In genomic region chr9:127559247-127559680, GRCh38 we compare ENCODE assay signal across 14 cellular contexts. TPM values are rescaled to one million over a fixed set of nuclear protein-coding genes. Genes with fewer than 3 reads are reported as not detected.
A peak's percentile ranks its signal among the peaks of the same experiment; 100 is the strongest.
DNase-seq lines count a peak whose midpoint lies in the region; ATAC-seq and TF ChIP-seq lines count a peak whose summit lies in the region.
"Had no signal": no experiment of that assay in that cellular context is flagged by ENCODE, and none has a peak within 500 bp of the region (broad histone marks: within the 10 kb centered on the region; RNA-seq: fewer than 3 reads in every experiment).

No MANE protein-coding gene starts in this region.

- peak overlapping the region; percentile 22; the same call in 1 of the 2 replicates for H2BK20ac ChIP-seq in IMR-90 (ENCODE audit: low read depth, low read length)

- ATAC-seq in IMR-90 (ENCODE audit: low read depth) (no peak), GM18861 (IDR thresholded peaks at IDR 0.05; ENCODE audit: unreplicated experiment) (no peak)

- H2BK12ac ChIP-seq in trophoblast cell (ENCODE audit: low read length): peak overlapping the region; percentile 75

- peak overlapping the region; percentile 94 for H2BK5ac ChIP-seq in IMR-90 (ENCODE audit: low read depth, low read length, poor library complexity, severe bottlenecking)
- H2BK5ac ChIP-seq in trophoblast cell (ENCODE audit: low read depth, low read length, poor library complexity): no peak overlapping the region

- H3K27me3 ChIP-seq in IMR-90 (ENCODE audit: control insufficient read depth, insufficient read depth, low read length): no peaks in the 10 kb centered on the region
- H3K27me3 ChIP-seq in esophagus (ENCODE audit: control insufficient read depth in 1 of 2, insufficient read depth in 2 of 2, low read length in 2 of 2): no peaks in the 10 kb centered on the region
- H3K27me3 ChIP-seq in trophoblast cell (ENCODE audit: insufficient read depth, low read length): no peaks in the 10 kb centered on the region
- H3K27me3 ChIP-seq in endodermal cell (ENCODE audit: control insufficient read depth, insufficient read depth, low read length, poor library complexity, severe bottlenecking): no peaks in the 10 kb centered on the region

- H3K23ac ChIP-seq in IMR-90 (ENCODE audit: low read depth, low read length) (peak overlapping the region; percentile 93), trophoblast cell (ENCODE audit: low read length) (no peak overlapping the region)

- H3K4me3 Mint-ChIP-seq in CD14-positive monocyte: no peak overlapping the region
- no peak overlapping the region for H3K4me3 Mint-ChIP-seq in endodermal cell

- H2BK120ac ChIP-seq in IMR-90 (ENCODE audit: low read depth, low read length): peak overlapping the region; percentile 79
- peak overlapping the region; percentile 4 for H2BK120ac ChIP-seq in trophoblast cell (ENCODE audit: insufficient read depth, low read length, poor library complexity)

- H3K14ac ChIP-seq in IMR-90 (replicated peaks; ENCODE audit: low read depth, low read length) (peak overlapping the region; percentile 88), trophoblast cell (ENCODE audit: low read length) (peak overlapping the region; percentile 52)

- peaks cover 47 to 63% of the 10 kb centered on the region in 2 donors for H3K36me3 Mint-ChIP-seq in CD14-positive monocyte
- peaks cover 8% of the 10 kb centered on the region for H3K36me3 Mint-ChIP-seq in endodermal cell (ENCODE audit: low read depth)
- H3K36me3 Mint-ChIP-seq: activated naive CD4-positive, alpha-beta T cell treated with anti-CD3 and anti-CD28 coated beads, Interleukin-2, amount 50 U/mL, for 24 hours had no signal

- no peak for TF ChIP-seq POLR2A in IMR-90 (IDR thresholded peaks at IDR 0.05; ENCODE audit: low read depth, low read length)

- H3K27ac ChIP-seq in IMR-90 (ENCODE audit: insufficient read depth, low read length) (peak overlapping the region; percentile 89), esophagus (ENCODE audit: low read depth in 2 of 2, low read length in 1 of 2) (peak overlapping the region; percentile 87 to 100), trophoblast cell (ENCODE audit: low read depth, low read length) (no peak overlapping the region), endodermal cell (ENCODE audit: low read depth, low read length) (no peak overlapping the region)
- H3K27ac ChIP-seq: HL-60 had no signal

- H4K91ac ChIP-seq in IMR-90 (ENCODE audit: insufficient read depth, low read depth, low read length): peak overlapping the region; percentile 77
- peak overlapping the region; percentile 79 for H4K91ac ChIP-seq in trophoblast cell (ENCODE audit: low read depth, low read length)

- H4K8ac ChIP-seq in IMR-90 (ENCODE audit: low read depth in 2 of 2, low read length in 2 of 2) (peak overlapping the region; percentile 9 to 91; a peak in 3 of 4 replicates), trophoblast cell (ENCODE audit: low read depth, low read length) (peak overlapping the region; percentile 25)

- H2AFZ ChIP-seq in IMR-90 (replicated peaks; ENCODE audit: low read length, poor library complexity) (peak overlapping the region; percentile 13), trophoblast cell (ENCODE audit: insufficient read depth, low read length, poor library complexity) (peak overlapping the region; percentile 3)

- H4K5ac ChIP-seq in IMR-90 (ENCODE audit: low read depth, low read length): peak overlapping the region; percentile 38

- DNase-seq in CD14-positive monocyte (ENCODE audit: low spot score) (no peak), IMR-90 (no peak), trophoblast cell (no peak), endodermal cell (no peak), hepatic stellate cell (ENCODE audit: low spot score) (no peak)
- no peak for DNase-seq in activated CD4-positive, CD25-positive, alpha-beta regulatory T cell treated with anti-CD3 and anti-CD28 coated beads, Interleukin-2, amount 50 U/mL, for 72 hours
- DNase-seq: cortex of kidney; occipital lobe; OCI-M1; stimulated activated naive CD4-positive, alpha-beta T cell treated with Interleukin-2 at 50 U/mL for 16 hours had no signal

- H3K4me1 ChIP-seq in IMR-90 (ENCODE audit: control insufficient read depth, insufficient read depth, low read length) (peaks cover 72% of the 10 kb centered on the region), esophagus (ENCODE audit: control insufficient read depth in 2 of 2, insufficient read depth in 2 of 2, low read length in 1 of 2) (peaks cover 27 to 65% of the 10 kb centered on the region in 2 donors), trophoblast cell (ENCODE audit: control insufficient read depth in 1 of 2, insufficient read depth in 2 of 2, low read length in 2 of 2) (peaks cover 73 to 81% of the 10 kb centered on the region in 2 experiments), endodermal cell (ENCODE audit: control insufficient read depth, insufficient read depth, low read length) (peaks cover 15% of the 10 kb centered on the region)

- H3K9me3 Mint-ChIP-seq in CD14-positive monocyte (peaks cover 0 to 2% (median 0%) of the 10 kb centered on the region in 7 donors), endodermal cell (no peaks in the 10 kb centered on the region)
- H3K9me3 Mint-ChIP-seq: activated naive CD4-positive, alpha-beta T cell treated with anti-CD3 and anti-CD28 coated beads, Interleukin-2, amount 50 U/mL, for 24 hours had no signal

- H3K9me3 ChIP-seq in IMR-90 (ENCODE audit: control insufficient read depth, insufficient read depth, low read length): no peaks in the 10 kb centered on the region
- no peaks in the 10 kb centered on the region for H3K9me3 ChIP-seq in esophagus (ENCODE audit: control insufficient read depth in 2 of 2, insufficient read depth in 1 of 2, low read depth in 1 of 2, low read length in 1 of 2)
- no peaks in the 10 kb centered on the region for H3K9me3 ChIP-seq in trophoblast cell (ENCODE audit: insufficient read depth, low read depth, low read length)
- H3K9me3 ChIP-seq in endodermal cell (ENCODE audit: control insufficient read depth, low read length): no peaks in the 10 kb centered on the region

- no peak for TF ChIP-seq CTCF in CD14-positive monocyte (IDR thresholded peaks at IDR 0.05)
- no peak for TF ChIP-seq CTCF in IMR-90 (conservative IDR thresholded peaks at IDR 0.05; ENCODE audit: low read depth, low read length)
- no peak for TF ChIP-seq CTCF in endodermal cell (conservative IDR thresholded peaks at IDR 0.05)

- 0 out of 3 replicates have a peak overlapping the region, but pooled peaks have one; percentile 8 for H2BK15ac ChIP-seq in IMR-90 (ENCODE audit: low read depth, low read length)

- peaks cover 6 to 76% of the 10 kb centered on the region in 2 experiments for H3K79me1 ChIP-seq in IMR-90 (ENCODE audit: low read depth in 1 of 2, low read length in 2 of 2)
- peaks cover 64% of the 10 kb centered on the region for H3K79me1 ChIP-seq in trophoblast cell (ENCODE audit: low read length)

- peaks cover 43% of the 10 kb centered on the region for H3K79me2 ChIP-seq in trophoblast cell (ENCODE audit: control insufficient read depth, insufficient read depth, low read length, poor library complexity)

- no TSS peak for BruUV-seq in IMR-90 (replicated peaks; lab: Mats Ljungman, UMichigan)

- H2AK9ac ChIP-seq in IMR-90 (replicated peaks; ENCODE audit: low read depth, low read length, poor library complexity): peak overlapping the region; percentile 81

- H3K9ac ChIP-seq in IMR-90 (ENCODE audit: low read depth, low read length) (peak overlapping the region; percentile 68), trophoblast cell (ENCODE audit: low read length) (no peak overlapping the region), endodermal cell (ENCODE audit: extremely low read depth, low read length, poor library complexity, severe bottlenecking) (no peak overlapping the region)

- H3K9me1 ChIP-seq in IMR-90 (ENCODE audit: insufficient read depth, low read length): peaks cover 37% of the 10 kb centered on the region

- H3K36me3 ChIP-seq in IMR-90 (ENCODE audit: control insufficient read depth, insufficient read depth, low read length) (peaks cover 41% of the 10 kb centered on the region), esophagus (ENCODE audit: control insufficient read depth in 2 of 2, insufficient read depth in 2 of 2, low read length in 1 of 2) (peaks cover 5 to 32% of the 10 kb centered on the region in 2 donors), trophoblast cell (ENCODE audit: control insufficient read depth in 1 of 2, insufficient read depth in 2 of 2, low read length in 2 of 2) (peaks cover 31 to 33% of the 10 kb centered on the region in 2 experiments), endodermal cell (ENCODE audit: control insufficient read depth, insufficient read depth, low read length) (no peaks in the 10 kb centered on the region)

- intact Hi-C loops in CD14-positive monocyte (cut with micrococcal nuclease): loop anchor here in 1 of 2 donors (5.0 kb wide), 1 partner anchor 37 kb away; no protein-coding TSS in a partner anchor
- intact Hi-C loops in IMR-90 (cut with micrococcal nuclease): no loop called here

- H3K27ac Mint-ChIP-seq in CD14-positive monocyte (peak overlapping the region in 4 of 7 donors; percentile 18 to 80 (median 34)), endodermal cell (no peak overlapping the region)

- no CpG with 5 or more reads among the region's 5 CpGs for WGBS in IMR-90 (ENCODE audit: extremely low coverage in 2 of 2, insufficient read length in 1 of 2), 2 experiments
- WGBS in esophagus, 2 donors: 68 to 75% methylated on average over 5 of the region's 5 CpGs
- WGBS in trophoblast cell (ENCODE audit: extremely low coverage, insufficient coverage, insufficient read length): no CpG with 5 or more reads among the region's 5 CpGs
- WGBS in endodermal cell (ENCODE audit: insufficient coverage in 1 of 2, insufficient read length in 1 of 2), 2 experiments: 89 to 94% methylated on average over 5 of the region's 5 CpGs

- no peak overlapping the region for H4K12ac ChIP-seq in trophoblast cell (ENCODE audit: low read depth, low read length)

- dilution Hi-C loops in IMR-90 (cut with HindIII; ENCODE audit: low sequenced_read_pairs, unreplicated experiment): no loop called here

- POLR2A ChIA-PET in IMR-90 (lab: Charles Lee; ENCODE audit: unreplicated experiment): no interaction called here

- CTCF ChIA-PET in IMR-90 (lab: Yijun Ruan, JAX): no interaction called here

- H3K4me1 Mint-ChIP-seq in CD14-positive monocyte (peaks cover 93% of the 10 kb centered on the region), endodermal cell (peaks cover 4% of the 10 kb centered on the region)

- no peak for TF ChIP-seq RAD21 in IMR-90 (IDR thresholded peaks at IDR 0.05; ENCODE audit: low read length)

- in situ Hi-C loops in IMR-90 (cut with MboI; ENCODE audit: low sequenced_read_pairs): no loop called here

- H3K4me2 ChIP-seq in IMR-90 (ENCODE audit: low read depth, low read length): peak overlapping the region; percentile 32; the same call in 1 of the 2 replicates
- no peak overlapping the region for H3K4me2 ChIP-seq in trophoblast cell (ENCODE audit: low read length)

- peaks cover 90% of the 10 kb centered on the region for H4K20me1 ChIP-seq in IMR-90 (ENCODE audit: insufficient read depth, low read length)

- H3K56ac ChIP-seq in IMR-90 (ENCODE audit: extremely low read depth, insufficient read depth, low read length): peak overlapping the region; percentile 11; the same call in 1 of the 2 replicates

- H3K18ac ChIP-seq in IMR-90 (ENCODE audit: low read depth, low read length) (peak overlapping the region; percentile 31), trophoblast cell (ENCODE audit: low read length) (peak overlapping the region; percentile 42)

- H3K27me3 Mint-ChIP-seq in CD14-positive monocyte (ENCODE audit: low read depth in 3 of 3) (peaks cover 2 to 4% (median 3%) of the 10 kb centered on the region in 3 donors), endodermal cell (ENCODE audit: insufficient read depth) (no peaks in the 10 kb centered on the region)
- H3K27me3 Mint-ChIP-seq: activated naive CD4-positive, alpha-beta T cell treated with anti-CD3 and anti-CD28 coated beads, Interleukin-2, amount 50 U/mL, for 24 hours had no signal

- H2AK5ac ChIP-seq in IMR-90 (ENCODE audit: low read depth, low read length): peak overlapping the region; percentile 91
- H2AK5ac ChIP-seq in trophoblast cell (ENCODE audit: low read length): peak overlapping the region; percentile 75

- H3K4ac ChIP-seq in IMR-90 (ENCODE audit: low read depth, low read length): peak overlapping the region; percentile 99
- peak overlapping the region; percentile 59 for H3K4ac ChIP-seq in trophoblast cell (ENCODE audit: low read depth, low read length)

- H3K4me3 ChIP-seq in IMR-90 (ENCODE audit: insufficient read depth, low read depth, low read length) (no peak overlapping the region), esophagus (ENCODE audit: low read depth in 1 of 2, low read length in 2 of 2) (peak overlapping the region; percentile 13 to 19), trophoblast cell (ENCODE audit: low read depth, low read length) (no peak overlapping the region), endodermal cell (ENCODE audit: low read length) (no peak overlapping the region)

RNA-seq across cellular contexts. Expression of gene STXBP1, which starts 52.8 kb away (rescaled TPM):
- polyA plus RNA-seq in CD14-positive monocyte: under 1 TPM in 1 of 2 donors, not detected in 1; 0.59 TPM
- total RNA-seq in IMR-90 (2012; rRNA removed): 15.8 and 18.9 TPM in 2 replicates
- 21.7 and 22.6 TPM in 2 replicates for polyA plus RNA-seq in IMR-90 (2012; rRNA removed)
- polyA plus RNA-seq in IMR-90 (2012; cell fraction: cytosol; rRNA removed): 17.5 and 24.5 TPM in 2 replicates
- 26.3 and 44.5 TPM in 2 replicates for polyA plus RNA-seq in IMR-90 (2012; cell fraction: nucleus; rRNA removed; ENCODE audit: low replicate concordance)
- 1 to 10 TPM; 4.7 to 7.1 TPM for polyA plus RNA-seq in esophagus
- polyA plus RNA-seq in trophoblast cell (2013): 79.8 and 92.5 TPM in 2 replicates
- 10 to 100 TPM; 27.8 to 46.8 TPM for total RNA-seq in endodermal cell
- polyA plus RNA-seq in endodermal cell (2013, experiment 1 of 2): 36.9 TPM
- polyA plus RNA-seq in endodermal cell (2013, experiment 2 of 2): 33.8 TPM

Comparison
In these comparisons a context has a peak if more than half of its experiments do, and no peak if none do; other contexts are left out.
1. H3K27ac ChIP-seq: peak in IMR-90 (single experiment) and esophagus (2 of 2); none in trophoblast cell (single experiment) and endodermal cell (single experiment).
2. H3K4me3 ChIP-seq: peak in esophagus (2 of 2); none in IMR-90 (single experiment), trophoblast cell (single experiment) and endodermal cell (single experiment).